17 cellular contexts compared by ENCODE assay signal in genomic region chr11:40280161-40281054, GRCh38.
DNase-seq lines count a peak whose midpoint lies in the region; ATAC-seq, FAIRE-seq and TF ChIP-seq lines count a peak whose summit lies in the region.
"Had no signal": no experiment of that assay in that cellular context is flagged by ENCODE, and none has a peak within 500 bp of the region (broad histone marks: within the 10 kb centered on the region; RNA-seq: fewer than 3 reads in every experiment).

No MANE protein-coding gene starts in this region.

- POLR2A ChIA-PET in GM12878 (lab: Charles Lee), result no interaction called here

- H3K27ac ChIP-seq in GM12878 (ENCODE audit: control insufficient read depth, insufficient read depth), result no peak overlapping the region
- peak overlapping the region; percentile 64 for H3K27ac ChIP-seq in substantia nigra (ENCODE audit: low read depth, low read length, poor library complexity, severe bottlenecking)
- H3K27ac ChIP-seq: esophagus squamous epithelium, GM23248, RWPE1, WERI-Rb-1 had no signal

- H3K9me3 ChIP-seq in GM12878 (replicated peaks; ENCODE audit: control insufficient read depth, insufficient read depth, low read length), result no peaks in the 10 kb centered on the region
- H3K9me3 ChIP-seq: esophagus squamous epithelium had no signal

- no peaks in the 10 kb centered on the region for H4K20me1 ChIP-seq in GM12878 (ENCODE audit: control insufficient read depth, insufficient read depth)

- H3K9ac ChIP-seq in GM12878 (ENCODE audit: control insufficient read depth, insufficient read depth, low read length), result no peak overlapping the region
- H3K9ac ChIP-seq: GM23248 had no signal

- 50% methylated on average over 18 of the region's 18 CpGs for WGBS in GM12878 (ENCODE audit: insufficient coverage, insufficient replicate concordance, low lambda C conversion rate, missing lambda C conversion rate)

- in situ Hi-C loops in GM12878 (cut with MboI), result no loop called here

- no peaks in the 10 kb centered on the region for H3K36me3 ChIP-seq in GM12878 (ENCODE audit: control insufficient read depth in 2 of 2, insufficient read depth in 2 of 2, low read length in 1 of 2)
- H3K36me3 ChIP-seq: esophagus squamous epithelium, WERI-Rb-1 had no signal

- FAIRE-seq in GM12878 (lab: Jason Lieb, UNC), result no peak
- FAIRE-seq in HTR-8/SVneo (lab: Jason Lieb, UNC), result no peak
- FAIRE-seq: K562 had no signal

- no peak for TF ChIP-seq CTCF in GM12878 (IDR thresholded peaks at IDR 0.05 in 2 of 3, conservative IDR thresholded peaks at IDR 0.05 in 1 of 3; ENCODE audit: control insufficient read depth in 2 of 3, extremely low read depth in 1 of 3, insufficient read depth in 1 of 3, low read depth in 3 of 3, low read length in 3 of 3)

- TF ChIP-seq POLR2A in GM12878 (IDR thresholded peaks at IDR 0.05; ENCODE audit: low read depth, low read length), result no peak

- intact Hi-C loops in GM12878 (cut with micrococcal nuclease; ENCODE audit: unreplicated experiment), result no loop called here

- DNase-seq in M059J (ENCODE audit: low read depth) (peak; percentile 29), GM12878 (ENCODE audit: low read depth, low spot score) (no peak), left kidney (ENCODE audit: low read depth, low spot score) (peak; percentile 61), substantia nigra (lab: John Stamatoyannopoulos, UW) (peak in 27 of 49 donors; percentile 3 to 77 (median 47)), HTR-8/SVneo (ENCODE audit: insufficient read length, low spot score) (no peak), NAMALWA (ENCODE audit: low spot score) (no peak), MV-4-11 (lab: John Stamatoyannopoulos, UW) (no peak)
- DNase-seq: activated T-cell treated with anti-CD3 and anti-CD28 coated beads, Interleukin-2, amount 50 U/mL, for 1 hour; CD4-positive, alpha-beta T cell; esophagus squamous epithelium; GM23248; natural killer cell; NCI-H2107; stimulated activated naive B cell treated with anti-CD40 and anti-IgM and Interleukin-4, amounts not matched to agents 10 μg/mL and 1 μg/mL and 100 μg/mL, for 72 hours; WERI-Rb-1 had no signal

- no peak for TF ChIP-seq EP300 in GM12878 (IDR thresholded peaks at IDR 0.05; ENCODE audit: borderline replicate concordance in 1 of 2, control insufficient read depth in 1 of 2, low read depth in 2 of 2, low read length in 2 of 2)

- no peaks in the 10 kb centered on the region; a peak in 1 of 4 replicates for H3K27me3 ChIP-seq in GM12878 (replicated peaks in 1 of 2; ENCODE audit: control insufficient read depth in 2 of 2, insufficient read depth in 2 of 2, low read length in 1 of 2)
- H3K27me3 ChIP-seq: esophagus squamous epithelium had no signal

- SMC1A ChIA-PET in GM12878 (lab: Charles Lee; ENCODE audit: uncharacterized antibody, unreplicated experiment), result interaction anchor here (1.0 kb wide), 1 partner anchor 11 kb away, joined by 3 read pairs; no protein-coding TSS in a partner anchor

- ATAC-seq in GM12878, result peak; percentile 50
- ATAC-seq: K562; natural killer cell; stimulated activated naive B cell treated with anti-CD40 and anti-IgM and Interleukin-4, amounts not matched to agents 10 μg/mL and 1 μg/mL and 100 μg/mL, for 72 hours had no signal

- RAD21 ChIA-PET in GM12878 (lab: Charles Lee; ENCODE audit: unreplicated experiment), result no interaction called here

- H2AFZ ChIP-seq in GM12878 (ENCODE audit: control insufficient read depth, low read depth, low read length), result no peak overlapping the region
- H2AFZ ChIP-seq: GM23248 had no signal

- BruUV-seq in GM12878 (replicated peaks; lab: Mats Ljungman, UMichigan), result no TSS peak

- CTCF ChIA-PET in GM12878 (lab: Yijun Ruan, JAX), result interaction anchor here (1.3 kb wide), 1 partner anchor 14 kb away, joined by 4 read pairs; no protein-coding TSS in a partner anchor

- no peak overlapping the region for H3K4me3 ChIP-seq in GM12878
- H3K4me3 ChIP-seq: esophagus squamous epithelium, GM23248, K562 had no signal

- H3K79me2 ChIP-seq in GM12878 (ENCODE audit: control insufficient read depth, insufficient read depth, low read length), result no peaks in the 10 kb centered on the region

- TF ChIP-seq RAD21 in GM12878 (IDR thresholded peaks at IDR 0.05; ENCODE audit: insufficient read depth, low read depth, low read length), result no peak

- no peaks in the 10 kb centered on the region for H3K4me1 ChIP-seq in GM12878 (ENCODE audit: control insufficient read depth, insufficient read depth, low read length)
- H3K4me1 ChIP-seq: esophagus squamous epithelium had no signal

- no peak overlapping the region for H3K4me2 ChIP-seq in GM12878 (ENCODE audit: control insufficient read depth, insufficient read depth)

TF ChIP-seq in GM12878, 131 proteins besides CTCF, POLR2A, EP300 and RAD21 (continues in another document):
- TF ChIP-seq SPI1 (IDR thresholded peaks at IDR 0.05; ENCODE audit: borderline replicate concordance, insufficient read depth, low read depth, low read length), result no peak
- TF ChIP-seq ATF3 (IDR thresholded peaks at IDR 0.05; ENCODE audit: borderline replicate concordance, extremely low read depth, low read depth, low read length), result no peak
- TF ChIP-seq MXI1 (IDR thresholded peaks at IDR 0.05; ENCODE audit: low read depth, low read length), result no peak
- no peak for TF ChIP-seq ZBTB11 (CRISPR knock-in tag; IDR thresholded peaks at IDR 0.05)
- no peak for TF ChIP-seq TCF12 (IDR thresholded peaks at IDR 0.05; ENCODE audit: low read depth, low read length)
- no peak for TF ChIP-seq CBFB (IDR thresholded peaks at IDR 0.05; ENCODE audit: low read depth)
- TF ChIP-seq MLLT1 (IDR thresholded peaks at IDR 0.05), result no peak
- TF ChIP-seq ELK1 (IDR thresholded peaks at IDR 0.05; ENCODE audit: low read depth, low read length), result no peak
- no peak for TF ChIP-seq WRNIP1 (IDR thresholded peaks at IDR 0.05; ENCODE audit: borderline replicate concordance, low read depth, low read length)
- no peak for TF ChIP-seq SUZ12 (IDR thresholded peaks at IDR 0.05; ENCODE audit: unreplicated experiment)
- no peak for TF ChIP-seq ZNF384 (IDR thresholded peaks at IDR 0.05; ENCODE audit: borderline replicate concordance, low read depth, low read length)
- no peak for TF ChIP-seq PKNOX1 (IDR thresholded peaks at IDR 0.05)
- TF ChIP-seq EGR1 (IDR thresholded peaks at IDR 0.05; ENCODE audit: borderline replicate concordance in 1 of 2, low read depth in 2 of 2, low read length in 2 of 2), result no peak
- TF ChIP-seq LARP7 (IDR thresholded peaks at IDR 0.05), result no peak

Comparison
In these comparisons a context has a peak if more than half of its experiments do, and no peak if none do; other contexts are left out.
1. DNase-seq: peak in M059J (single experiment), left kidney (single experiment) and substantia nigra (27 of 49); none in GM12878 (single experiment), HTR-8/SVneo (single experiment), NAMALWA (single experiment) and MV-4-11 (single experiment).